Comparison of ENCODE assay signal across 16 cellular contexts in genomic region chr7:25959168-25959734, GRCh38.
"Had no signal": no experiment of that assay in that cellular context is flagged by ENCODE, and none has a peak within 500 bp of the region (broad histone marks: within the 10 kb centered on the region; RNA-seq: fewer than 3 reads in every experiment).

No MANE protein-coding gene starts in this region.

- H3K27me3 ChIP-seq: tibial nerve had no signal

- H3K4me3 Mint-ChIP-seq: activated CD8-positive, alpha-beta memory T cell treated with anti-CD3 and anti-CD28 coated beads, Interleukin-2, amount 10 ng/mL, durations not matched to agents 7 days and 5 days; activated naive CD4-positive, alpha-beta T cell treated with anti-CD3 and anti-CD28 coated beads, Interleukin-2, amount 50 U/mL, for 24 hours; activated T-cell treated with anti-CD3 and anti-CD28 coated beads, Interleukin-2, amount 50 U/mL, for 24 hours; central memory CD8-positive, alpha-beta T cell; effector memory CD8-positive, alpha-beta T cell; immature natural killer cell; natural killer cell; stimulated activated memory B cell treated with anti-CD40 and anti-IgM and Interleukin-4, amounts not matched to agents 10 μg/mL and 1 μg/mL and 100 μg/mL, for 72 hours; T-helper 1 cell treated with Interleukin-12 subunit alpha and Interleukin-12 subunit beta and Interleukin-4 antibody, amounts not matched to agents 30 μg/mL and 1 μg/mL, for 36 hours had no signal

- DNase-seq: activated CD8-positive, alpha-beta memory T cell treated with anti-CD3 and anti-CD28 coated beads, Interleukin-2, amount 10 ng/mL, durations not matched to agents 7 days and 5 days; activated effector memory CD4-positive, alpha-beta T cell treated with Interleukin-2 at 50 U/mL for 16 hours; activated T-cell treated with anti-CD3 and anti-CD28 coated beads, Interleukin-2, amount 50 U/mL, for 24 hours; effector memory CD8-positive, alpha-beta T cell; immature natural killer cell; natural killer cell; occipital lobe; psoas muscle; spleen; stimulated activated CD4-positive, alpha-beta T cell treated with anti-CD3 and anti-CD28 coated beads, Interleukin-1b, Interleukin-23, amount 100 ng/mL, for 48 hours had no signal

- H3K36me3 Mint-ChIP-seq: activated CD8-positive, alpha-beta memory T cell treated with anti-CD3 and anti-CD28 coated beads, Interleukin-2, amount 10 ng/mL, durations not matched to agents 7 days and 5 days; activated naive CD4-positive, alpha-beta T cell treated with anti-CD3 and anti-CD28 coated beads, Interleukin-2, amount 50 U/mL, for 24 hours; immature natural killer cell; natural killer cell; stimulated activated memory B cell treated with anti-CD40 and anti-IgM and Interleukin-4, amounts not matched to agents 10 μg/mL and 1 μg/mL and 100 μg/mL, for 72 hours had no signal

- H3K4me1 ChIP-seq: psoas muscle, tibial nerve had no signal

- H3K27ac Mint-ChIP-seq: activated CD8-positive, alpha-beta memory T cell treated with anti-CD3 and anti-CD28 coated beads, Interleukin-2, amount 10 ng/mL, durations not matched to agents 7 days and 5 days; activated naive CD4-positive, alpha-beta T cell treated with anti-CD3 and anti-CD28 coated beads, Interleukin-2, amount 50 U/mL, for 24 hours; activated T-cell treated with anti-CD3 and anti-CD28 coated beads, Interleukin-2, amount 50 U/mL, for 24 hours; effector memory CD8-positive, alpha-beta T cell; immature natural killer cell; natural killer cell; stimulated activated memory B cell treated with anti-CD40 and anti-IgM and Interleukin-4, amounts not matched to agents 10 μg/mL and 1 μg/mL and 100 μg/mL, for 72 hours; T-helper 1 cell treated with Interleukin-12 subunit alpha and Interleukin-12 subunit beta and Interleukin-4 antibody, amounts not matched to agents 30 μg/mL and 1 μg/mL, for 36 hours had no signal

- H3K36me3 ChIP-seq: spleen, tibial nerve had no signal

- H3K27me3 Mint-ChIP-seq: stimulated activated memory B cell treated with anti-CD40 and anti-IgM and Interleukin-4, amounts not matched to agents 10 μg/mL and 1 μg/mL and 100 μg/mL, for 72 hours had no signal

- H3K4me1 Mint-ChIP-seq: activated CD8-positive, alpha-beta memory T cell treated with anti-CD3 and anti-CD28 coated beads, Interleukin-2, amount 10 ng/mL, durations not matched to agents 7 days and 5 days; activated naive CD4-positive, alpha-beta T cell treated with anti-CD3 and anti-CD28 coated beads, Interleukin-2, amount 50 U/mL, for 24 hours; central memory CD8-positive, alpha-beta T cell; immature natural killer cell; natural killer cell had no signal

- H3K4me3 ChIP-seq: psoas muscle, spleen, tibial nerve had no signal

- H3K9me3 Mint-ChIP-seq: activated naive CD4-positive, alpha-beta T cell treated with anti-CD3 and anti-CD28 coated beads, Interleukin-2, amount 50 U/mL, for 24 hours; activated T-cell treated with anti-CD3 and anti-CD28 coated beads, Interleukin-2, amount 50 U/mL, for 24 hours; central memory CD8-positive, alpha-beta T cell; effector memory CD8-positive, alpha-beta T cell; immature natural killer cell; natural killer cell; T-helper 1 cell treated with Interleukin-12 subunit alpha and Interleukin-12 subunit beta and Interleukin-4 antibody, amounts not matched to agents 30 μg/mL and 1 μg/mL, for 36 hours had no signal

- ATAC-seq: activated CD8-positive, alpha-beta memory T cell treated with anti-CD3 and anti-CD28 coated beads, Interleukin-2, amount 10 ng/mL, durations not matched to agents 7 days and 5 days; effector memory CD8-positive, alpha-beta T cell; natural killer cell; psoas muscle; sciatic nerve; stimulated activated memory B cell treated with anti-CD40 and anti-IgM and Interleukin-4, amounts not matched to agents 10 μg/mL and 1 μg/mL and 100 μg/mL, for 72 hours had no signal

- H3K27ac ChIP-seq: psoas muscle, spleen, tibial nerve had no signal

- H3K9me3 ChIP-seq: psoas muscle, spleen, tibial nerve had no signal
